In genomic region chr6:18034798-18035202, GRCh38 we compare ENCODE assay signal across 1 cellular context.
A peak's percentile ranks its signal among the peaks of the same experiment; 100 is the strongest.
TF ChIP-seq lines count a peak whose summit lies in the region.

No MANE protein-coding gene starts in this region.

TF ChIP-seq in HepG2, 621 proteins besides CTCF, POLR2A, EP300 and RAD21 (continued from another document and continues in another):
- TF ChIP-seq ZNF574 (CRISPR knock-in tag; IDR thresholded peaks at IDR 0.05) (peak; percentile 20; the same call in 1 of the 2 replicates), ZNF292 (CRISPR knock-in tag; IDR thresholded peaks at IDR 0.05; ENCODE audit: borderline replicate concordance, low read depth) (0 out of 2 replicates have a peak, but pooled peaks have one; percentile 38), ZNF790 (CRISPR knock-in tag; IDR thresholded peaks at IDR 0.05; ENCODE audit: borderline replicate concordance) (no peak), PBX2 (CRISPR knock-in tag; IDR thresholded peaks at IDR 0.05) (no peak), RXRB (CRISPR knock-in tag; IDR thresholded peaks at IDR 0.05; ENCODE audit: borderline replicate concordance) (peak; percentile 37; the same call in 1 of the 2 replicates), PRDM4 (CRISPR knock-in tag; IDR thresholded peaks at IDR 0.05; ENCODE audit: borderline replicate concordance) (no peak), SKI (IDR thresholded peaks at IDR 0.05; ENCODE audit: partially characterized antibody) (no peak), SRSF4 (IDR thresholded peaks at IDR 0.05; ENCODE audit: low read depth, low read length, poor library complexity, severe bottlenecking) (no peak), SNAPC2 (CRISPR knock-in tag; IDR thresholded peaks at IDR 0.05) (no peak), ZNF687 (CRISPR knock-in tag; IDR thresholded peaks at IDR 0.05) (no peak), YY1 (IDR thresholded peaks at IDR 0.05; ENCODE audit: insufficient read depth, insufficient replicate concordance, low read depth, low read length) (no peak), CREB3 (CRISPR knock-in tag; IDR thresholded peaks at IDR 0.05) (no peak), THAP9 (CRISPR knock-in tag; IDR thresholded peaks at IDR 0.05; ENCODE audit: borderline replicate concordance) (no peak), ZKSCAN1 (IDR thresholded peaks at IDR 0.05; ENCODE audit: low read length) (no peak), GLI4 (CRISPR knock-in tag; IDR thresholded peaks at IDR 0.05; ENCODE audit: borderline replicate concordance) (no peak), ZNF678 (CRISPR knock-in tag; IDR thresholded peaks at IDR 0.05) (no peak), ZNF274 (CRISPR knock-in tag; IDR thresholded peaks at IDR 0.05) (no peak), POGZ (CRISPR knock-in tag; IDR thresholded peaks at IDR 0.05) (peak; percentile 53; the same call in 1 of the 2 replicates), NFKBIZ (CRISPR knock-in tag; IDR thresholded peaks at IDR 0.05) (no peak), ZFP41 (CRISPR knock-in tag; IDR thresholded peaks at IDR 0.05; ENCODE audit: borderline replicate concordance) (no peak), ZSCAN29 (CRISPR knock-in tag; conservative IDR thresholded peaks at IDR 0.05) (no peak), HNF4A (CRISPR knock-in tag; IDR thresholded peaks at IDR 0.05) (peak; percentile 94), ZBTB20 (CRISPR knock-in tag; IDR thresholded peaks at IDR 0.05; ENCODE audit: borderline replicate concordance, low read depth) (no peak), NR2F2 (IDR thresholded peaks at IDR 0.05; ENCODE audit: borderline replicate concordance, low read depth) (no peak), HIVEP1 (CRISPR knock-in tag; IDR thresholded peaks at IDR 0.05) (no peak), AKNA (CRISPR knock-in tag; IDR thresholded peaks at IDR 0.05; ENCODE audit: borderline replicate concordance) (no peak), ZNF777 (CRISPR knock-in tag; IDR thresholded peaks at IDR 0.05) (no peak), NPAS2 (CRISPR knock-in tag; IDR thresholded peaks at IDR 0.05; ENCODE audit: borderline replicate concordance) (no peak), ZNF263 (CRISPR knock-in tag; IDR thresholded peaks at IDR 0.05) (no peak), ZNF121 (CRISPR knock-in tag; IDR thresholded peaks at IDR 0.05) (no peak), ZNF792 (CRISPR knock-in tag; IDR thresholded peaks at IDR 0.05) (no peak), NR3C1 (CRISPR knock-in tag; IDR thresholded peaks at IDR 0.05) (no peak), MYPOP (CRISPR knock-in tag; IDR thresholded peaks at IDR 0.05) (no peak), ATF7 (IDR thresholded peaks at IDR 0.05) (peak; percentile 100), ATF7 (CRISPR knock-in tag; IDR thresholded peaks at IDR 0.05) (peak; percentile 98), ZSCAN20 (CRISPR knock-in tag; IDR thresholded peaks at IDR 0.05; ENCODE audit: borderline replicate concordance) (no peak), MAZ (IDR thresholded peaks at IDR 0.05; ENCODE audit: borderline replicate concordance, low read depth, low read length) (no peak), MAZ (CRISPR knock-in tag; IDR thresholded peaks at IDR 0.05; ENCODE audit: low read depth) (no peak), RBM22 (optimal IDR thresholded peaks at IDR 0.05; ENCODE audit: low read length) (no peak)
